In genomic region chr4:155434904-155435303, GRCh38 we compare ENCODE assay signal across 15 cellular contexts. TPM values are rescaled to one million over a fixed set of nuclear protein-coding genes. Genes with fewer than 3 reads are reported as not detected.
DNase-seq lines count a peak whose midpoint lies in the region; ATAC-seq, FAIRE-seq and TF ChIP-seq lines count a peak whose summit lies in the region.
"Had no signal": no experiment of that assay in that cellular context is flagged by ENCODE, and none has a peak within 500 bp of the region (broad histone marks: within the 10 kb centered on the region; RNA-seq: fewer than 3 reads in every experiment).

No MANE protein-coding gene starts in this region.

- H3K27ac ChIP-seq in mammary epithelial cell (ENCODE audit: insufficient read depth, low read depth, low read length) (peak overlapping the region; percentile 88), breast epithelium (no peak overlapping the region), RWPE2 (ENCODE audit: poor library complexity, severe bottlenecking) (peak overlapping the region; percentile 91), H1 (ENCODE audit: low read depth, low read length) (no peak overlapping the region), mesendoderm (ENCODE audit: low read depth, low read length) (no peak overlapping the region)
- no peak overlapping the region for H3K27ac ChIP-seq in CD8-positive, alpha-beta T cell (ENCODE audit: low read depth, low read length)
- H3K27ac ChIP-seq: 22Rv1, BLaER1 had no signal

- H4K5ac ChIP-seq in H1 (ENCODE audit: insufficient read length, low read depth, low read length) (no peak overlapping the region), mesendoderm (ENCODE audit: low read length) (no peak overlapping the region)

- H3K9me3 ChIP-seq in mammary epithelial cell (replicated peaks; ENCODE audit: insufficient read depth, low read length) (no peaks in the 10 kb centered on the region), breast epithelium (no peaks in the 10 kb centered on the region), RWPE2 (ENCODE audit: severe bottlenecking) (no peaks in the 10 kb centered on the region), H1 (ENCODE audit: insufficient read depth in 2 of 2, low read depth in 1 of 2, low read length in 1 of 2) (no peaks in the 10 kb centered on the region)
- no peaks in the 10 kb centered on the region for H3K9me3 ChIP-seq in CD8-positive, alpha-beta T cell (ENCODE audit: low read length)
- H3K9me3 ChIP-seq: BLaER1 had no signal

- H3K4me3 ChIP-seq in mammary epithelial cell (replicated peaks in 1 of 3; ENCODE audit: insufficient read depth in 1 of 3, low read depth in 2 of 3, low read length in 3 of 3) (no peak overlapping the region), breast epithelium (no peak overlapping the region), RWPE2 (ENCODE audit: severe bottlenecking) (no peak overlapping the region), H1 (ENCODE audit: extremely low read depth in 1 of 4, insufficient read depth in 2 of 4, low read depth in 3 of 4, low read length in 4 of 4) (no peak overlapping the region), mesendoderm (ENCODE audit: low read length) (no peak overlapping the region)
- no peak overlapping the region for H3K4me3 ChIP-seq in CD8-positive, alpha-beta T cell (ENCODE audit: low read depth, low read length)
- H3K4me3 ChIP-seq: BLaER1 had no signal

- no peak overlapping the region for H3K4me2 ChIP-seq in mammary epithelial cell (ENCODE audit: insufficient read depth, low read depth, low read length)
- no peak overlapping the region for H3K4me2 ChIP-seq in H1 (ENCODE audit: insufficient read depth in 1 of 2, low read depth in 2 of 2, low read length in 2 of 2)
- H3K4me2 ChIP-seq in mesendoderm (ENCODE audit: low read length) = no peak overlapping the region
- H3K4me2 ChIP-seq: BLaER1 had no signal

- H3K79me2 ChIP-seq in mammary epithelial cell (ENCODE audit: insufficient read depth, low read length) (no peaks in the 10 kb centered on the region), H1 (ENCODE audit: control insufficient read depth in 1 of 2, insufficient read depth in 2 of 2, low read length in 2 of 2) (no peaks in the 10 kb centered on the region), mesendoderm (ENCODE audit: control insufficient read depth, insufficient read depth, low read length) (no peaks in the 10 kb centered on the region)

- no peak overlapping the region for H2BK20ac ChIP-seq in H1 (ENCODE audit: low read length)

- H4K91ac ChIP-seq in H1 (replicated peaks; ENCODE audit: insufficient read length, low read length) = no peak overlapping the region

- no peaks in the 10 kb centered on the region for H3K4me1 Mint-ChIP-seq in CD8-positive, alpha-beta T cell (ENCODE audit: low read depth)

- H2BK5ac ChIP-seq in H1 (ENCODE audit: low read depth, low read length) (no peak overlapping the region), mesendoderm (ENCODE audit: low read length) (no peak overlapping the region)

- no peaks in the 10 kb centered on the region for H4K20me1 ChIP-seq in mammary epithelial cell (ENCODE audit: insufficient read depth, low read length)
- H4K20me1 ChIP-seq in H1 (replicated peaks in 1 of 2; ENCODE audit: control insufficient read depth in 1 of 2, insufficient read depth in 2 of 2, low read length in 2 of 2) = peaks cover 0 to 2% of the 10 kb centered on the region in 2 experiments
- H4K20me1 ChIP-seq: BLaER1 had no signal

- CTCF ChIA-PET in mammary epithelial cell (lab: Charles Lee; ENCODE audit: low non-redundant PET) (no interaction called here), H1 (lab: Charles Lee; ENCODE audit: partially characterized antibody) (interaction anchor here (0.7 to 0.9 kb wide), 2 partner anchors 14 to 1304 kb away, joined by 3 read pairs; no protein-coding TSS in a partner anchor)
- CTCF ChIA-PET in CD8-positive, alpha-beta T cell (lab: Charles Lee) = no interaction called here

- 89% methylated on average over 3 of the region's 3 CpGs for WGBS in mammary epithelial cell (ENCODE audit: low coverage, missing lambda C conversion rate)
- 94% methylated on average over 3 of the region's 3 CpGs; no CpG with 5 or more reads in 1 of the 2 experiments for WGBS in H1 (ENCODE audit: extremely low coverage in 1 of 2, insufficient coverage in 1 of 2, insufficient read length in 1 of 2, insufficient replicate concordance in 2 of 2, low coverage in 1 of 2, low lambda C conversion rate in 2 of 2, missing lambda C conversion rate in 1 of 2), 2 experiments
- no CpG with 5 or more reads among the region's 3 CpGs for WGBS in mesendoderm (ENCODE audit: extremely low coverage, insufficient coverage, low lambda C conversion rate)

- TF ChIP-seq POLR2A in breast epithelium (IDR thresholded peaks at IDR 0.05) = no peak
- no peak for TF ChIP-seq POLR2A in H1 (IDR thresholded peaks at IDR 0.05; ENCODE audit: control extremely low read depth in 1 of 2, low read depth in 2 of 2, low read length in 2 of 2)

- H3K23me2 ChIP-seq in H1 (ENCODE audit: low read depth, low read length) = no peaks in the 10 kb centered on the region

- H3K4me3 Mint-ChIP-seq in CD8-positive, alpha-beta T cell = no peak overlapping the region

- no peak for TF ChIP-seq RAD21 in H1 (IDR thresholded peaks at IDR 0.05 in 1 of 2, conservative IDR thresholded peaks at IDR 0.05 in 1 of 2; ENCODE audit: low read depth in 2 of 2, low read length in 2 of 2)

- intact Hi-C loops in mammary epithelial cell (cut with micrococcal nuclease) (no loop called here), breast epithelium (cut with DNase I; ENCODE audit: low total_unique reads) (no loop called here)
- intact Hi-C loops in CD8-positive, alpha-beta T cell (cut with DNase I, micrococcal nuclease) = no loop called here

- H3K18ac ChIP-seq in H1 (ENCODE audit: extremely low read depth, low read length) = no peak overlapping the region
- H3K18ac ChIP-seq in mesendoderm (ENCODE audit: low read length) = no peak overlapping the region

- H2BK12ac ChIP-seq in H1 (ENCODE audit: low read depth, low read length) = no peak overlapping the region

- DNase-seq in mammary epithelial cell (no peak), breast epithelium (ENCODE audit: low spot score in 2 of 2) (no peak), RWPE2 (ENCODE audit: low spot score) (no peak), H1 (ENCODE audit: low read depth in 1 of 2, low spot score in 2 of 2) (no peak), mesendoderm (peak; percentile 4), GOT3 (lab: John Stamatoyannopoulos, UW) (no peak)
- DNase-seq in CD8-positive, alpha-beta T cell = no peak
- DNase-seq: DMS53, GF-D8 had no signal

- no peak for ATAC-seq in RWPE2 (ENCODE audit: low read depth)
- no peak for ATAC-seq in CD8-positive, alpha-beta T cell
- ATAC-seq in GM21619 (IDR thresholded peaks at IDR 0.05; ENCODE audit: unreplicated experiment) = no peak
- ATAC-seq: HCT116 had no signal

- H3K14ac ChIP-seq in H1 (ENCODE audit: insufficient read length) = no peak overlapping the region

- H3K27me3 Mint-ChIP-seq in CD8-positive, alpha-beta T cell (ENCODE audit: low read depth) = peaks cover 2% of the 10 kb centered on the region

- no peak overlapping the region for H3K4ac ChIP-seq in H1 (replicated peaks; ENCODE audit: insufficient read length, low read depth, low read length)
- no peak overlapping the region for H3K4ac ChIP-seq in mesendoderm (ENCODE audit: low read depth, low read length)

- H3K36me3 Mint-ChIP-seq in CD8-positive, alpha-beta T cell = no peaks in the 10 kb centered on the region

- H4K8ac ChIP-seq in H1 (ENCODE audit: extremely low read depth, insufficient read depth, low read length) (no peak overlapping the region), mesendoderm (ENCODE audit: low read depth, low read length) (no peak overlapping the region)

- TF ChIP-seq CTCF in mammary epithelial cell (conservative IDR thresholded peaks at IDR 0.05 in 1 of 2, IDR thresholded peaks at IDR 0.05 in 1 of 2; ENCODE audit: extremely low read depth in 1 of 2, insufficient read depth in 1 of 2, low read depth in 1 of 2, low read length in 2 of 2) (no peak), breast epithelium (IDR thresholded peaks at IDR 0.05) (no peak), RWPE2 (IDR thresholded peaks at IDR 0.05; ENCODE audit: poor library complexity, severe bottlenecking) (no peak), H1 (IDR thresholded peaks at IDR 0.05; ENCODE audit: control extremely low read depth in 1 of 3, insufficient read depth in 1 of 3, low read depth in 1 of 3, low read length in 3 of 3) (no peak)
- TF ChIP-seq CTCF in CD8-positive, alpha-beta T cell (IDR thresholded peaks at IDR 0.05) = no peak

- H3K9me3 Mint-ChIP-seq in CD8-positive, alpha-beta T cell = no peaks in the 10 kb centered on the region

- no peak for FAIRE-seq in H1 (lab: Jason Lieb, UNC)
- FAIRE-seq: GM19239, H54 had no signal

- no peaks in the 10 kb centered on the region for H3K36me3 ChIP-seq in mammary epithelial cell (ENCODE audit: insufficient read depth, low read length)
- H3K36me3 ChIP-seq in breast epithelium = no peaks in the 10 kb centered on the region
- H3K36me3 ChIP-seq in RWPE2 (ENCODE audit: low read depth) = no peaks in the 10 kb centered on the region
- no peaks in the 10 kb centered on the region for H3K36me3 ChIP-seq in H1 (ENCODE audit: control insufficient read depth in 2 of 4, insufficient read depth in 4 of 4, low read length in 3 of 4)
- no peaks in the 10 kb centered on the region for H3K36me3 ChIP-seq in mesendoderm (ENCODE audit: control insufficient read depth, insufficient read depth, low read length)
- no peaks in the 10 kb centered on the region for H3K36me3 ChIP-seq in CD8-positive, alpha-beta T cell (ENCODE audit: insufficient read depth, low read length)
- H3K36me3 ChIP-seq: BLaER1 had no signal

- H3K27me3 ChIP-seq in mammary epithelial cell (ENCODE audit: insufficient read depth, low read length) (no peaks in the 10 kb centered on the region), breast epithelium (no peaks in the 10 kb centered on the region), RWPE2 (ENCODE audit: insufficient read depth, poor library complexity, severe bottlenecking) (no peaks in the 10 kb centered on the region), H1 (replicated peaks in 1 of 4; ENCODE audit: control insufficient read depth in 3 of 4, extremely low read depth in 1 of 4, insufficient read depth in 3 of 4, low read length in 3 of 4) (peaks cover 12 to 25% (median 14%) of the 10 kb centered on the region in 4 experiments; a peak in 6 of 7 replicates), mesendoderm (ENCODE audit: insufficient read depth, low read length, poor library complexity) (no peaks in the 10 kb centered on the region)
- H3K27me3 ChIP-seq in CD8-positive, alpha-beta T cell (ENCODE audit: insufficient read depth, low read length) = no peaks in the 10 kb centered on the region
- H3K27me3 ChIP-seq: BLaER1 had no signal

- no TSS peak for BruUV-seq in mammary epithelial cell (replicated peaks; lab: Mats Ljungman, UMichigan)

- H2AK5ac ChIP-seq in H1 (ENCODE audit: low read depth, low read length) (no peak overlapping the region), mesendoderm (ENCODE audit: low read length) (no peak overlapping the region)

- H3K4me1 ChIP-seq in mammary epithelial cell (ENCODE audit: insufficient read depth, low read length) (peaks cover 15% of the 10 kb centered on the region), breast epithelium (peaks cover 0 to 9% of the 10 kb centered on the region in 2 donors), RWPE2 (ENCODE audit: insufficient read depth, poor library complexity, severe bottlenecking) (peaks cover 26% of the 10 kb centered on the region), H1 (replicated peaks in 1 of 4; ENCODE audit: control insufficient read depth in 3 of 4, insufficient read depth in 4 of 4, low read length in 3 of 4) (no peaks in the 10 kb centered on the region), mesendoderm (ENCODE audit: control insufficient read depth, low read depth, low read length) (no peaks in the 10 kb centered on the region)
- no peaks in the 10 kb centered on the region for H3K4me1 ChIP-seq in CD8-positive, alpha-beta T cell (ENCODE audit: insufficient read depth, low read length)
- H3K4me1 ChIP-seq: BLaER1 had no signal

- POLR2A ChIA-PET in H1 (lab: Charles Lee; ENCODE audit: partially characterized antibody) = no interaction called here
- POLR2A ChIA-PET in CD8-positive, alpha-beta T cell (lab: Charles Lee) = no interaction called here

- H3K9ac ChIP-seq in mammary epithelial cell (ENCODE audit: insufficient read depth, low read length) (no peak overlapping the region), H1 (replicated peaks in 1 of 4; ENCODE audit: extremely low read depth in 1 of 4, low read depth in 3 of 4, low read length in 3 of 4) (no peak overlapping the region), mesendoderm (ENCODE audit: low read length) (no peak overlapping the region)
- H3K9ac ChIP-seq: BLaER1 had no signal

- H2AFZ ChIP-seq in mammary epithelial cell (ENCODE audit: low read depth, low read length) (no peak overlapping the region), H1 (ENCODE audit: low read length) (no peak overlapping the region)

- H2BK120ac ChIP-seq in H1 (replicated peaks; ENCODE audit: low read depth, low read length) = no peak overlapping the region
- no peak overlapping the region for H2BK120ac ChIP-seq in mesendoderm (ENCODE audit: low read depth, low read length)

- in situ Hi-C loops in mammary epithelial cell (cut with MboI; ENCODE audit: low sequenced_read_pairs in 2 of 2) = loop anchor here in 1 of 2 donors (25.0 kb wide), 1 partner anchor 352 kb away; no protein-coding TSS in a partner anchor

- H3K23ac ChIP-seq in H1 (ENCODE audit: insufficient read length) (no peak overlapping the region), mesendoderm (ENCODE audit: low read length) (no peak overlapping the region)

- no peaks in the 10 kb centered on the region for H3K79me1 ChIP-seq in H1 (ENCODE audit: low read depth, low read length)
- H3K79me1 ChIP-seq in mesendoderm (ENCODE audit: low read length) = no peaks in the 10 kb centered on the region

- H2BK15ac ChIP-seq in H1 (ENCODE audit: low read length) = no peak overlapping the region
- no peak overlapping the region for H2BK15ac ChIP-seq in mesendoderm (replicated peaks; ENCODE audit: low read depth)

- TF ChIP-seq EP300 in H1 (IDR thresholded peaks at IDR 0.05; ENCODE audit: borderline replicate concordance in 1 of 2, low read depth in 2 of 2, low read length in 2 of 2) = no peak

- H3K27ac Mint-ChIP-seq in CD8-positive, alpha-beta T cell = no peak overlapping the region

- H3K56ac ChIP-seq in H1 (replicated peaks; ENCODE audit: insufficient read length, low read depth, low read length) = no peak overlapping the region
- no peak overlapping the region for H3K56ac ChIP-seq in mesendoderm (ENCODE audit: low read length)

- dilution Hi-C loops in mammary epithelial cell (cut with HindIII; ENCODE audit: low sequenced_read_pairs) = no loop called here

RNA-seq across cellular contexts. Expression of gene MAP9, which starts 58.1 kb away (rescaled TPM):
- total RNA-seq in mammary epithelial cell = 10 to 100 TPM; 20.0 to 21.8 TPM
- polyA plus RNA-seq in mammary epithelial cell = 6.1 TPM
- polyA minus RNA-seq in mammary epithelial cell = 8.8 TPM
- 10 to 100 TPM in 1 of 3 donors, 1 to 10 TPM in 2; 8.5 to 11.9 (median 8.8) TPM for total RNA-seq in breast epithelium
- 18.6 and 18.9 TPM in 2 replicates for total RNA-seq in H1 (2021; fragmentation: NEBNext Ultra II Directional; extraction: Animal tissue kit (Norgen Biotek cat#: 25700))
- polyA plus RNA-seq in H1 (2011; rRNA removed) = 2.1 and 2.4 TPM in 2 replicates
- polyA plus RNA-seq in H1 (2011; cell fraction: cytosol; rRNA removed) = 2.1 TPM
- 7.3 TPM for polyA plus RNA-seq in H1 (2011; cell fraction: nucleus; rRNA removed)
- 5.5 to 9.5 TPM (median 6.3 TPM) in 4 replicates for polyA plus RNA-seq in H1 (2012, experiment 1 of 2)
- 0.66 TPM for polyA plus RNA-seq in H1 (2012, experiment 2 of 2)
- 40.9 TPM for polyA plus RNA-seq in H1 (2013, experiment 1 of 2)
- polyA plus RNA-seq in H1 (2013, experiment 2 of 2) = 33.6 TPM
- 5.6 and 8.0 TPM in 2 replicates for polyA minus RNA-seq in H1 (2011; rRNA and poly(A)+ RNA removed)
- polyA minus RNA-seq in H1 (2011; cell fraction: cytosol; rRNA and poly(A)+ RNA removed) = 5.9 TPM
- polyA minus RNA-seq in H1 (2011; cell fraction: nucleus; rRNA and poly(A)+ RNA removed) = 39.6 TPM
- 22.5 TPM for polyA plus RNA-seq in mesendoderm (2013, experiment 1 of 2)
- polyA plus RNA-seq in mesendoderm (2013, experiment 2 of 2) = 23.0 TPM
- total RNA-seq in CD8-positive, alpha-beta T cell = 10 to 100 TPM; 17.2 to 18.6 TPM

Comparison
In these comparisons a context has a peak if more than half of its experiments do, and no peak if none do; other contexts are left out.
1. H3K27ac ChIP-seq: peak in mammary epithelial cell (single experiment) and RWPE2 (single experiment); none in breast epithelium (0 of 2), H1 (single experiment), mesendoderm (single experiment) and CD8-positive, alpha-beta T cell (single experiment).